ENCODE assay signal across 12 cellular contexts in the genomic region with DNA sequence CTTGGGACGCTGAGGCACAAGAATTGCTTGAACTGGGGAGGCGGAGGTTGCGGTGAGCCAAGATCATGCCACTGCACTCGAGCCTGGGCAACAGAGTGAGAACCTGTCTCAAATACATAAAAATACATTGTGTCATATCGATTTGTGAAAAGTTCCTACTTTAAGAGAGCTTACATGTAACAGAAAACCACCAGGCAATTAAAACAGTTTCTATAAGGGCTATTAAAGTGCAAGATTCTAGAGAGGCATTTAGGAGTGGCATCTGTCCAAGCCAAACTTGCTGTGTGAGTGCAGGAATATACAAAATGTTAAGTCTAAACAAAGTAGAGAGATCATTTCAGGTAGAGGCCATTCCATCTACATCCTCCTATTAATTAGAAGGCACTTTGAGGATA. TPM values are rescaled to one million over a fixed set of nuclear protein-coding genes. Genes with fewer than 3 reads are reported as not detected.
DNase-seq lines count a peak whose midpoint lies in the region; ATAC-seq and TF ChIP-seq lines count a peak whose summit lies in the region.
"Had no signal": no experiment of that assay in that cellular context is flagged by ENCODE, and none has a peak within 500 bp of the region (broad histone marks: within the 10 kb centered on the region; RNA-seq: fewer than 3 reads in every experiment).

No MANE protein-coding gene starts in this region.

- peak overlapping the region; percentile 90 for H3K4me2 ChIP-seq in DOHH2 (ENCODE audit: low read length)
- H3K4me2 ChIP-seq in PC-3 (ENCODE audit: low read length), result no peak overlapping the region

- H3K27me3 Mint-ChIP-seq in activated CD4-positive, alpha-beta T cell treated with anti-CD3 and anti-CD28 coated beads for 36 hours, result no peaks in the 10 kb centered on the region
- no peaks in the 10 kb centered on the region for H3K27me3 Mint-ChIP-seq in activated CD4-positive, alpha-beta memory T cell treated with anti-CD3 and anti-CD28 coated beads for 36 hours
- H3K27me3 Mint-ChIP-seq in neural crest cell (ENCODE audit: low read depth), result no peaks in the 10 kb centered on the region

- H3K9me2 ChIP-seq in DOHH2 (replicated peaks; ENCODE audit: control insufficient read depth, low read length), result no peaks in the 10 kb centered on the region
- no peaks in the 10 kb centered on the region for H3K9me2 ChIP-seq in PC-3 (replicated peaks; ENCODE audit: low read length)

- POLR2A ChIA-PET in activated CD4-positive, alpha-beta T cell treated with anti-CD3 and anti-CD28 coated beads for 36 hours (lab: Charles Lee), result no interaction called here
- POLR2A ChIA-PET in activated CD4-positive, alpha-beta memory T cell treated with anti-CD3 and anti-CD28 coated beads for 36 hours (lab: Charles Lee), result no interaction called here
- POLR2A ChIA-PET in PC-3 (lab: Charles Lee; ENCODE audit: unreplicated experiment), result no interaction called here

- H3K36me3 Mint-ChIP-seq in activated CD4-positive, alpha-beta T cell treated with anti-CD3 and anti-CD28 coated beads for 36 hours (ENCODE audit: low read depth), result peaks cover 27% of the 10 kb centered on the region
- peaks cover 14% of the 10 kb centered on the region for H3K36me3 Mint-ChIP-seq in activated CD4-positive, alpha-beta memory T cell treated with anti-CD3 and anti-CD28 coated beads for 36 hours
- H3K36me3 Mint-ChIP-seq in neural crest cell (ENCODE audit: low read depth), result peaks cover 9% of the 10 kb centered on the region

- H3K79me2 ChIP-seq in DOHH2 (ENCODE audit: control insufficient read depth, low read length) (peaks cover 81% of the 10 kb centered on the region), PC-3 (ENCODE audit: low read length) (peaks cover 22% of the 10 kb centered on the region)

- H3K27ac Mint-ChIP-seq in activated CD4-positive, alpha-beta T cell treated with anti-CD3 and anti-CD28 coated beads for 36 hours, result no peak overlapping the region
- no peak overlapping the region for H3K27ac Mint-ChIP-seq in activated CD4-positive, alpha-beta memory T cell treated with anti-CD3 and anti-CD28 coated beads for 36 hours
- H3K27ac Mint-ChIP-seq in neural crest cell (ENCODE audit: unreplicated experiment), result no peak overlapping the region

- H3K9me3 Mint-ChIP-seq in activated CD4-positive, alpha-beta T cell treated with anti-CD3 and anti-CD28 coated beads for 36 hours (ENCODE audit: low read depth), result no peaks in the 10 kb centered on the region
- no peaks in the 10 kb centered on the region for H3K9me3 Mint-ChIP-seq in activated CD4-positive, alpha-beta memory T cell treated with anti-CD3 and anti-CD28 coated beads for 36 hours
- H3K9me3 Mint-ChIP-seq in neural crest cell, result no peaks in the 10 kb centered on the region

- H3K9ac ChIP-seq in PC-3 (ENCODE audit: low read length), result no peak overlapping the region
- H3K9ac ChIP-seq: parathyroid adenoma had no signal

- peaks cover 43% of the 10 kb centered on the region for H3K4me1 Mint-ChIP-seq in activated CD4-positive, alpha-beta T cell treated with anti-CD3 and anti-CD28 coated beads for 36 hours
- peaks cover 43% of the 10 kb centered on the region for H3K4me1 Mint-ChIP-seq in activated CD4-positive, alpha-beta memory T cell treated with anti-CD3 and anti-CD28 coated beads for 36 hours (ENCODE audit: low read depth)
- H3K4me1 Mint-ChIP-seq in neural crest cell, result peaks cover 35% of the 10 kb centered on the region

- H3K9me3 ChIP-seq in DOHH2 (ENCODE audit: control insufficient read depth, insufficient read depth, low read length) (no peaks in the 10 kb centered on the region), PC-3 (ENCODE audit: low read length) (no peaks in the 10 kb centered on the region)

- H3K36me3 ChIP-seq in DOHH2 (ENCODE audit: control insufficient read depth, low read length) (peaks cover 69% of the 10 kb centered on the region), PC-3 (ENCODE audit: low read depth, low read length) (peaks cover 8% of the 10 kb centered on the region)

- ATAC-seq in activated CD4-positive, alpha-beta T cell treated with anti-CD3 and anti-CD28 coated beads for 36 hours, result no peak
- no peak for ATAC-seq in PC-3
- ATAC-seq in HG03378 (IDR thresholded peaks at IDR 0.05; ENCODE audit: unreplicated experiment), result no peak

- no peak overlapping the region for H2AFZ ChIP-seq in PC-3 (ENCODE audit: low read length)
- H2AFZ ChIP-seq: parathyroid adenoma had no signal

- H3K4me3 ChIP-seq in DOHH2 (ENCODE audit: low read length), result peak overlapping the region; percentile 99
- no peak overlapping the region for H3K4me3 ChIP-seq in PC-3 (ENCODE audit: low read length)
- H3K4me3 ChIP-seq: lung had no signal

- H3K27ac ChIP-seq in DOHH2 (ENCODE audit: low read depth, low read length) (no peak overlapping the region), PC-3 (ENCODE audit: low read length) (no peak overlapping the region)

- intact Hi-C loops in activated CD4-positive, alpha-beta T cell treated with anti-CD3 and anti-CD28 coated beads for 36 hours (cut with DNase I, micrococcal nuclease), result loop anchor here (5.0 kb wide), 4 partner anchors 119 to 854 kb away; partner anchors contain the start of gene TGFB3 (in 1 of the 2)
- intact Hi-C loops in activated CD4-positive, alpha-beta memory T cell treated with anti-CD3 and anti-CD28 coated beads for 36 hours (cut with micrococcal nuclease), result loop anchor here (5.0 to 10.0 kb wide), 5 partner anchors 66 to 534 kb away; partner anchors contain the start of genes ACYP1, BATF, ERG28 and TTLL5
- intact Hi-C loops in PC-3 (cut with micrococcal nuclease), result no loop called here

- TF ChIP-seq CTCF in DOHH2 (IDR thresholded peaks at IDR 0.05; ENCODE audit: low read depth, low read length, poor library complexity, severe bottlenecking) (no peak), neural crest cell (conservative IDR thresholded peaks at IDR 0.05) (no peak), PC-3 (conservative IDR thresholded peaks at IDR 0.05; ENCODE audit: low read depth, low read length) (no peak)

- CTCF ChIA-PET in activated CD4-positive, alpha-beta T cell treated with anti-CD3 and anti-CD28 coated beads for 36 hours (lab: Charles Lee), result interaction anchor here (0.6 to 7.1 kb wide), 13 partner anchors 9 to 327 kb away, joined by 3 to 125 read pairs (median 5); no protein-coding TSS in a partner anchor
- CTCF ChIA-PET in activated CD4-positive, alpha-beta memory T cell treated with anti-CD3 and anti-CD28 coated beads for 36 hours (lab: Charles Lee), result interaction anchor here (1.0 to 10.9 kb wide), 3 partner anchors 12 to 179 kb away, joined by 4 to 280 read pairs (median 5); no protein-coding TSS in a partner anchor
- CTCF ChIA-PET in PC-3 (lab: Charles Lee), result no interaction called here

- DNase-seq in activated CD4-positive, alpha-beta T cell treated with anti-CD3 and anti-CD28 coated beads for 36 hours, result no peak
- no peak for DNase-seq in activated CD4-positive, alpha-beta T cell treated with anti-CD3 and anti-CD28 coated beads, Interleukin-2, amount 50 U/mL, for 4 hours
- no peak for DNase-seq in activated CD4-positive, alpha-beta memory T cell treated with anti-CD3 and anti-CD28 coated beads for 36 hours
- DNase-seq in neural crest cell (ENCODE audit: low read depth, low spot score) (no peak), PC-3 (no peak), GM03348 (ENCODE audit: low spot score) (no peak)
- DNase-seq: NCI-H446 had no signal

- H3F3A ChIP-seq in DOHH2 (ENCODE audit: control insufficient read depth, insufficient read depth) (peaks cover 19% of the 10 kb centered on the region), PC-3 (ENCODE audit: low read length, unreplicated experiment) (no peaks in the 10 kb centered on the region)

- no TSS peak for BruUV-seq in PC-3 (replicated peaks; lab: Mats Ljungman, UMichigan)

- H4K20me1 ChIP-seq in DOHH2 (ENCODE audit: control insufficient read depth, insufficient read depth, low read depth, low read length) (peaks cover 4% of the 10 kb centered on the region; the same call in 1 of the 2 replicates), PC-3 (ENCODE audit: low read length) (no peaks in the 10 kb centered on the region)

- H3K4me3 Mint-ChIP-seq in activated CD4-positive, alpha-beta T cell treated with anti-CD3 and anti-CD28 coated beads for 36 hours, result peak overlapping the region; percentile 97
- peak overlapping the region; percentile 18 for H3K4me3 Mint-ChIP-seq in activated CD4-positive, alpha-beta memory T cell treated with anti-CD3 and anti-CD28 coated beads for 36 hours
- peak overlapping the region; percentile 47 for H3K4me3 Mint-ChIP-seq in neural crest cell

- H3K27me3 ChIP-seq in DOHH2 (ENCODE audit: control insufficient read depth, low read length) (no peaks in the 10 kb centered on the region), PC-3 (ENCODE audit: low read length) (no peaks in the 10 kb centered on the region)

- H3K4me1 ChIP-seq in DOHH2 (ENCODE audit: control insufficient read depth, low read length) (peaks cover 43% of the 10 kb centered on the region), PC-3 (ENCODE audit: insufficient read depth, low read length) (peaks cover 31% of the 10 kb centered on the region)

RNA-seq across cellular contexts. Expression of gene NEK9, which starts 1.7 kb away (rescaled TPM):
- total RNA-seq in activated CD4-positive, alpha-beta T cell treated with anti-CD3 and anti-CD28 coated beads for 36 hours, result 10 to 100 TPM; 45.2 to 58.7 TPM
- total RNA-seq in activated CD4-positive, alpha-beta memory T cell treated with anti-CD3 and anti-CD28 coated beads for 36 hours, result 10 to 100 TPM; 51.8 to 56.4 TPM
- total RNA-seq in neural crest cell (109 and 113 TPM in 2 replicates), PC-3 (2014; rRNA removed) (29.6 and 44.5 TPM in 2 replicates)

RNA-seq across cellular contexts. Expression of gene TMED10, which starts 47.8 kb away (rescaled TPM):
- total RNA-seq in activated CD4-positive, alpha-beta T cell treated with anti-CD3 and anti-CD28 coated beads for 36 hours, result 100 to 1,000 TPM; 179 to 253 TPM
- 100 to 1,000 TPM; 189 to 201 TPM for total RNA-seq in activated CD4-positive, alpha-beta memory T cell treated with anti-CD3 and anti-CD28 coated beads for 36 hours
- total RNA-seq in neural crest cell (178 and 186 TPM in 2 replicates), PC-3 (2014; rRNA removed) (246 and 253 TPM in 2 replicates)

RNA-seq across cellular contexts. Expression of gene ZC2HC1C, which starts 59.2 kb away (rescaled TPM):
- 1 to 10 TPM; 1.2 to 1.3 TPM for total RNA-seq in activated CD4-positive, alpha-beta T cell treated with anti-CD3 and anti-CD28 coated beads for 36 hours
- total RNA-seq in activated CD4-positive, alpha-beta memory T cell treated with anti-CD3 and anti-CD28 coated beads for 36 hours, result 1 to 10 TPM; 1.4 to 2.1 TPM
- total RNA-seq in neural crest cell (1.3 and 1.9 TPM in 2 replicates), PC-3 (2014; rRNA removed) (3.4 and 9.5 TPM in 2 replicates)
- total RNA-seq: HT1080 had no signal

Comparison
In these comparisons a context has a peak if more than half of its experiments do, and no peak if none do; other contexts are left out.
1. H3K4me3 Mint-ChIP-seq: peak in every context shown above with its lines; median percentile 97 in activated CD4-positive, alpha-beta T cell treated with anti-CD3 and anti-CD28 coated beads for 36 hours; 47 in neural crest cell; 18 in activated CD4-positive, alpha-beta memory T cell treated with anti-CD3 and anti-CD28 coated beads for 36 hours.